17 cellular contexts compared by ENCODE assay signal in the genomic region with DNA sequence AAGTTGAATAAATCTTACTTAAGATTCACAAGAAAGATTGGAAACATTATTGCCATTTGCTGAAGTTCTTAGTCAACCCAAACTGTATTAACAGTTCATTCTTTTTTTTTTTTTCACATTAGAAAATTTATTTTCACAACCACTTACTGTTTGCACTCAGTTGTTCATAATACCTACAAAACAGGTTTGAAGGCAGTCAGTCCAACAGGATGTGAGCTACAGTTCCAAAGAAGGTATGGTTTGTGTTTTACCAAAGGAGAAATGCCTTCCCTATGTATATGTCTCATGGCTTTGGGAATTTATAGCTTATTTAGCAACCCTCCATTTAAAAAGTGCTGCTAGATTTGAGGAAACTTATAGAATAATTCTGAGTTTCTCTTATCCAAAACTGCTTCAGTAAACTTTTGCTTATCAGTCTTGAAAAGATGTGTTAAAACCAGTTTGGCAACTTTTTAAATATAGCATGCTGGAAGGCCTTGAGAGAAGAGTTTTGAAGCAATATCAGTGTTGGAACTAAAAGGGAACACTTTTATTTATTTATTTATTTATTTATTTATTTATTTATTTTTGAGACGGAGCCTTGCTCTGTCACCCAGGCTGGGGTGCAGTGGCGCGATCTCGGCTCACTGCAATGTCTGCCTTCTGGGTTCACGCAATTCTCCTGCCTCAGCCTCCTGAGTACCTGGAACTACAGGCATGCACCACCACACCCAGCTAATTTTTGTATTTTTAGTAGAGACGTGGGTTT. TPM values are rescaled to one million over a fixed set of nuclear protein-coding genes. Genes with fewer than 3 reads are reported as not detected.
DNase-seq lines count a peak whose midpoint lies in the region; TF ChIP-seq lines count a peak whose summit lies in the region.
"Had no signal": no experiment of that assay in that cellular context is flagged by ENCODE, and none has a peak within 500 bp of the region (broad histone marks: within the 10 kb centered on the region; RNA-seq: fewer than 3 reads in every experiment).

No MANE protein-coding gene starts in this region.

- H3K27me3 Mint-ChIP-seq in endothelial cell (ENCODE audit: unreplicated experiment), result no peaks in the 10 kb centered on the region
- H3K27me3 Mint-ChIP-seq: activated CD4-positive, alpha-beta T cell treated with anti-CD3 and anti-CD28 coated beads for 36 hours; stimulated activated naive B cell treated with anti-CD40 and anti-IgM and Interleukin-4, amounts not matched to agents 10 μg/mL and 1 μg/mL and 100 μg/mL, for 72 hours had no signal

- peak overlapping the region; percentile 15 for H3K4ac ChIP-seq in trophoblast cell (ENCODE audit: low read depth, low read length)

- H3K36me3 ChIP-seq in trophoblast cell (ENCODE audit: control insufficient read depth in 1 of 2, insufficient read depth in 2 of 2, low read length in 2 of 2), result no peaks in the 10 kb centered on the region
- H3K36me3 ChIP-seq: SJSA1 had no signal

- H3K27ac Mint-ChIP-seq in endothelial cell (ENCODE audit: unreplicated experiment), result no peak overlapping the region
- H3K27ac Mint-ChIP-seq: activated CD4-positive, alpha-beta T cell treated with anti-CD3 and anti-CD28 coated beads for 36 hours; natural killer cell; stimulated activated naive B cell treated with anti-CD40 and anti-IgM and Interleukin-4, amounts not matched to agents 10 μg/mL and 1 μg/mL and 100 μg/mL, for 72 hours; T-helper 2 cell treated with Interferon-gamma antibody and Interleukin-4, amounts not matched to agents 5 μg/mL and 100 μg/mL, for 36 hours had no signal

- H2BK12ac ChIP-seq in trophoblast cell (ENCODE audit: low read length), result peak overlapping the region; percentile 69

- no peak overlapping the region for H2AK5ac ChIP-seq in trophoblast cell (ENCODE audit: low read length)

- H3K4me2 ChIP-seq in trophoblast cell (ENCODE audit: low read length), result no peak overlapping the region

- H3K14ac ChIP-seq in trophoblast cell (ENCODE audit: low read length), result peak overlapping the region; percentile 60

- H4K91ac ChIP-seq in trophoblast cell (ENCODE audit: low read depth, low read length), result peak overlapping the region; percentile 70

- no peak overlapping the region for H3K23ac ChIP-seq in trophoblast cell (ENCODE audit: low read length)

- no peaks in the 10 kb centered on the region for H3K9me3 ChIP-seq in trophoblast cell (ENCODE audit: insufficient read depth, low read depth, low read length)
- H3K9me3 ChIP-seq: SJSA1 had no signal

- H3K9ac ChIP-seq in trophoblast cell (ENCODE audit: low read length), result no peak overlapping the region

- TF ChIP-seq CTCF in C4-2B (conservative IDR thresholded peaks at IDR 0.05) (no peak), epithelial cell of esophagus (IDR thresholded peaks at IDR 0.05; ENCODE audit: insufficient read depth, low read depth, low read length, missing control alignments) (no peak), endothelial cell (IDR thresholded peaks at IDR 0.05; ENCODE audit: unreplicated experiment) (no peak)

- H2BK5ac ChIP-seq in trophoblast cell (ENCODE audit: low read depth, low read length, poor library complexity), result peak overlapping the region; percentile 64

- peak; percentile 41 for DNase-seq in NCI-H2029 (lab: John Stamatoyannopoulos, UW)
- peak; percentile 77 for DNase-seq in epithelial cell of esophagus (ENCODE audit: low read depth)
- peak in 1 of 2 donors; percentile 83 for DNase-seq in trophoblast cell
- no peak for DNase-seq in UCSD-AML1 (lab: John Stamatoyannopoulos, UW; ENCODE audit: unreplicated experiment)
- no peak for DNase-seq in KG1 (lab: John Stamatoyannopoulos, UW)
- no peak for DNase-seq in endothelial cell (ENCODE audit: low spot score)
- DNase-seq in stimulated activated CD4-positive, alpha-beta T cell treated with anti-CD3 and anti-CD28 coated beads, Interleukin-12 subunit alpha, Interleukin-12 subunit beta, amount 100 ng/mL, for 4 hours, result no peak
- DNase-seq: activated CD4-positive, alpha-beta T cell treated with anti-CD3 and anti-CD28 coated beads for 36 hours; activated naive CD4-positive, alpha-beta T cell; cortex of kidney; natural killer cell; NCI-H1417 treated with DMSO at 0.1 percent for 48 hours; NCI-H446; stimulated activated naive B cell treated with anti-CD40 and anti-IgM and Interleukin-4, amounts not matched to agents 10 μg/mL and 1 μg/mL and 100 μg/mL, for 72 hours had no signal

- peak overlapping the region; percentile 78 for H2BK120ac ChIP-seq in trophoblast cell (ENCODE audit: insufficient read depth, low read length, poor library complexity)

- H3K4me3 ChIP-seq in epithelial cell of esophagus (ENCODE audit: low read length) (no peak overlapping the region), trophoblast cell (ENCODE audit: low read depth, low read length) (no peak overlapping the region)
- H3K4me3 ChIP-seq: SJSA1 had no signal

- H3K27ac ChIP-seq in C4-2B (peak overlapping the region; percentile 58), trophoblast cell (ENCODE audit: low read depth, low read length) (peak overlapping the region; percentile 51)
- H3K27ac ChIP-seq: SJSA1 had no signal

- no CpG with 5 or more reads among the region's 6 CpGs for WGBS in trophoblast cell (ENCODE audit: extremely low coverage, insufficient coverage, insufficient read length)

- no peak overlapping the region for H2AFZ ChIP-seq in trophoblast cell (ENCODE audit: insufficient read depth, low read length, poor library complexity)

- H3K79me2 ChIP-seq in trophoblast cell (ENCODE audit: control insufficient read depth, insufficient read depth, low read length, poor library complexity), result no peaks in the 10 kb centered on the region

- H3K79me1 ChIP-seq in trophoblast cell (ENCODE audit: low read length), result peaks cover 13% of the 10 kb centered on the region

- H3K4me1 Mint-ChIP-seq in endothelial cell (ENCODE audit: unreplicated experiment), result no peaks in the 10 kb centered on the region
- H3K4me1 Mint-ChIP-seq: natural killer cell had no signal

- no peaks in the 10 kb centered on the region for H3K27me3 ChIP-seq in trophoblast cell (ENCODE audit: insufficient read depth, low read length)
- H3K27me3 ChIP-seq: SJSA1 had no signal

- no peak overlapping the region for H3K4me3 Mint-ChIP-seq in endothelial cell (ENCODE audit: unreplicated experiment)
- H3K4me3 Mint-ChIP-seq: activated CD4-positive, alpha-beta T cell treated with anti-CD3 and anti-CD28 coated beads for 36 hours; natural killer cell; stimulated activated naive B cell treated with anti-CD40 and anti-IgM and Interleukin-4, amounts not matched to agents 10 μg/mL and 1 μg/mL and 100 μg/mL, for 72 hours; T-helper 2 cell treated with Interferon-gamma antibody and Interleukin-4, amounts not matched to agents 5 μg/mL and 100 μg/mL, for 36 hours had no signal

- no peak overlapping the region for H3K18ac ChIP-seq in trophoblast cell (ENCODE audit: low read length)

- peak overlapping the region; percentile 54 for H4K8ac ChIP-seq in trophoblast cell (ENCODE audit: low read depth, low read length)

- no peaks in the 10 kb centered on the region for H3K9me3 Mint-ChIP-seq in endothelial cell (ENCODE audit: unreplicated experiment)
- H3K9me3 Mint-ChIP-seq: natural killer cell; stimulated activated naive B cell treated with anti-CD40 and anti-IgM and Interleukin-4, amounts not matched to agents 10 μg/mL and 1 μg/mL and 100 μg/mL, for 72 hours; T-helper 2 cell treated with Interferon-gamma antibody and Interleukin-4, amounts not matched to agents 5 μg/mL and 100 μg/mL, for 36 hours had no signal

- peaks cover 9 to 15% of the 10 kb centered on the region in 2 experiments for H3K4me1 ChIP-seq in trophoblast cell (ENCODE audit: control insufficient read depth in 1 of 2, insufficient read depth in 2 of 2, low read length in 2 of 2)

- H3K36me3 Mint-ChIP-seq in endothelial cell (ENCODE audit: low read depth, unreplicated experiment), result no peaks in the 10 kb centered on the region
- H3K36me3 Mint-ChIP-seq: natural killer cell; stimulated activated naive B cell treated with anti-CD40 and anti-IgM and Interleukin-4, amounts not matched to agents 10 μg/mL and 1 μg/mL and 100 μg/mL, for 72 hours had no signal

- H4K12ac ChIP-seq in trophoblast cell (ENCODE audit: low read depth, low read length), result no peak overlapping the region

RNA-seq across cellular contexts. Expression of a gene that starts 46.8 kb away (rescaled TPM):
- 45.6 and 46.8 TPM in 2 replicates for polyA plus RNA-seq in trophoblast cell (2013)
- total RNA-seq in endothelial cell (ENCODE audit: unreplicated experiment), result 57.6 TPM

Comparison
In these comparisons a context has a peak if more than half of its experiments do, and no peak if none do; other contexts are left out.
1. DNase-seq: peak in NCI-H2029 (single experiment) and epithelial cell of esophagus (single experiment); none in UCSD-AML1 (single experiment), KG1 (single experiment), endothelial cell (single experiment) and stimulated activated CD4-positive, alpha-beta T cell treated with anti-CD3 and anti-CD28 coated beads, Interleukin-12 subunit alpha, Interleukin-12 subunit beta, amount 100 ng/mL, for 4 hours (single experiment).